ENCODE assay signal across 8 cellular contexts in genomic region chr1:97137862-97138514, GRCh38.
DNase-seq lines count a peak whose midpoint lies in the region; ATAC-seq and TF ChIP-seq lines count a peak whose summit lies in the region.

No MANE protein-coding gene starts in this region.

- no peaks in the 10 kb centered on the region for H3K36me3 Mint-ChIP-seq in nephron (ENCODE audit: low read depth)

- no peak overlapping the region for H3K9ac ChIP-seq in fibroblast of lung (ENCODE audit: insufficient read depth, low read length)

- H2AFZ ChIP-seq in fibroblast of lung (ENCODE audit: low read length): no peak overlapping the region

- no peaks in the 10 kb centered on the region for H4K20me1 ChIP-seq in fibroblast of lung (ENCODE audit: control insufficient read depth, extremely low read depth, insufficient read depth, low read length)

- peaks cover 7% of the 10 kb centered on the region for H3K4me1 Mint-ChIP-seq in nephron

- TF ChIP-seq CTCF in fibroblast of lung (conservative IDR thresholded peaks at IDR 0.05 in 1 of 2, IDR thresholded peaks at IDR 0.05 in 1 of 2; ENCODE audit: low read depth in 1 of 2, low read length in 2 of 2): peak; percentile 72 to 78
- peak; percentile 61 to 63 (median 62) for TF ChIP-seq CTCF in nephron (IDR thresholded peaks at IDR 0.05; ENCODE audit: unreplicated experiment in 3 of 3)

- no peaks in the 10 kb centered on the region for H3K79me2 ChIP-seq in fibroblast of lung (ENCODE audit: control insufficient read depth, insufficient read depth, low read length)

- H3K4me3 ChIP-seq in fibroblast of lung (replicated peaks in 1 of 4; ENCODE audit: control extremely low read depth in 1 of 4, insufficient read depth in 1 of 4, low read depth in 3 of 4, low read length in 4 of 4): no peak overlapping the region

- peak; percentile 98 for ATAC-seq in GM18517 (IDR thresholded peaks at IDR 0.05; ENCODE audit: unreplicated experiment)
- ATAC-seq in HG02938 (IDR thresholded peaks at IDR 0.05; ENCODE audit: unreplicated experiment): peak; percentile 99

- H3K9me3 Mint-ChIP-seq in nephron: no peaks in the 10 kb centered on the region

- H3K4me1 ChIP-seq in fibroblast of lung (ENCODE audit: control insufficient read depth, extremely low read depth, insufficient read depth, low read length): peaks cover 2% of the 10 kb centered on the region

- no peak overlapping the region for H3K4me2 ChIP-seq in fibroblast of lung (ENCODE audit: extremely low read depth, insufficient read depth, low read length)

- H3K27me3 ChIP-seq in fibroblast of lung (ENCODE audit: control insufficient read depth, insufficient read depth, low read length): no peaks in the 10 kb centered on the region

- H3K27me3 Mint-ChIP-seq in nephron (ENCODE audit: low read depth): no peaks in the 10 kb centered on the region

- no peak overlapping the region for H3K27ac ChIP-seq in fibroblast of lung (ENCODE audit: insufficient read depth, low read length)

- DNase-seq in C1 segment of cervical spinal cord (lab: John Stamatoyannopoulos, UW) (peak in 8 of 14 donors; percentile 7 to 62 (median 22)), NCI-H1417 treated with DMSO at 0.1 percent for 48 hours (lab: John Stamatoyannopoulos, UW) (peak; percentile 31), SKM-1 treated with dmso at 0.1 percent for 144 hours (lab: John Stamatoyannopoulos, UW; ENCODE audit: unreplicated experiment) (peak; percentile 50), fibroblast of lung (ENCODE audit: low read depth in 2 of 2) (peak; percentile 71 to 84), DMS79 treated with DMSO at 0.1 percent for 48 hours (lab: John Stamatoyannopoulos, UW) (no peak)

- no peaks in the 10 kb centered on the region for H3K9me3 ChIP-seq in fibroblast of lung (ENCODE audit: control insufficient read depth, insufficient read depth, low read depth, low read length)

- peak overlapping the region; percentile 35 to 50 (median 46) for H3K27ac Mint-ChIP-seq in nephron

- H3K36me3 ChIP-seq in fibroblast of lung (ENCODE audit: control insufficient read depth, insufficient read depth, low read length): no peaks in the 10 kb centered on the region

- H3K4me3 Mint-ChIP-seq in nephron: no peak overlapping the region
